ENCODE assay signal across 16 cellular contexts in genomic region chr1:223326776-223327175, GRCh38. TPM values are rescaled to one million over a fixed set of nuclear protein-coding genes. Genes with fewer than 3 reads are reported as not detected.
A peak's percentile ranks its signal among the peaks of the same experiment; 100 is the strongest.
DNase-seq lines count a peak whose midpoint lies in the region; ATAC-seq and TF ChIP-seq lines count a peak whose summit lies in the region.
"Had no signal": no experiment of that assay in that cellular context is flagged by ENCODE, and none has a peak within 500 bp of the region (broad histone marks: within the 10 kb centered on the region; RNA-seq: fewer than 3 reads in every experiment).

No MANE protein-coding gene starts in this region.

- H3K9ac ChIP-seq in fibroblast of lung (ENCODE audit: insufficient read depth, low read length) = no peak overlapping the region

- no peaks in the 10 kb centered on the region for H4K20me1 ChIP-seq in fibroblast of lung (ENCODE audit: control insufficient read depth, extremely low read depth, insufficient read depth, low read length)

- no peak overlapping the region for H3K4me3 ChIP-seq in fibroblast of lung (replicated peaks in 1 of 4; ENCODE audit: control extremely low read depth in 1 of 4, insufficient read depth in 1 of 4, low read depth in 3 of 4, low read length in 4 of 4)
- H3K4me3 ChIP-seq: MG63 had no signal

- no peaks in the 10 kb centered on the region for H3K36me3 ChIP-seq in fibroblast of lung (ENCODE audit: control insufficient read depth, insufficient read depth, low read length)
- H3K36me3 ChIP-seq: MG63 had no signal

- no peaks in the 10 kb centered on the region for H3K27me3 ChIP-seq in fibroblast of lung (ENCODE audit: control insufficient read depth, insufficient read depth, low read length)
- H3K27me3 ChIP-seq: MG63 had no signal

- peaks cover 2% of the 10 kb centered on the region for H3K4me1 ChIP-seq in fibroblast of lung (ENCODE audit: control insufficient read depth, extremely low read depth, insufficient read depth, low read length)

- H2AFZ ChIP-seq in fibroblast of lung (ENCODE audit: low read length) = no peak overlapping the region

- DNase-seq in HCEC 1CT = peak; percentile 37
- DNase-seq in NCI-H446 treated with DMSO at 0.1 percent for 48 hours (lab: John Stamatoyannopoulos, UW) = peak; percentile 61
- DNase-seq in fibroblast of lung (ENCODE audit: low read depth in 2 of 2) = peak; percentile 39 to 47
- no peak for DNase-seq in GM13976 (ENCODE audit: low spot score)
- no peak for DNase-seq in HPDE6-E6E7 (ENCODE audit: extremely low spot score)
- no peak for DNase-seq in stimulated activated CD4-positive, alpha-beta T cell treated with anti-CD3 and anti-CD28 coated beads, Interleukin-4, amount 100 ng/mL, for 4 hours
- DNase-seq: CD8-positive, alpha-beta memory T cell; H9; KBM-7; MG63; NCI-H1092; NCI-H2081 treated with DMSO at 0.1 percent for 48 hours; NCI-H510A treated with DMSO at 0.1 percent for 48 hours had no signal

- in situ Hi-C loops in GM13976 (cut with MboI; ENCODE audit: low sequenced_read_pairs, unreplicated experiment) = no loop called here

- TF ChIP-seq CTCF in fibroblast of lung (conservative IDR thresholded peaks at IDR 0.05 in 1 of 2, IDR thresholded peaks at IDR 0.05 in 1 of 2; ENCODE audit: low read depth in 1 of 2, low read length in 2 of 2) (no peak), GM13976 (IDR thresholded peaks at IDR 0.05; ENCODE audit: borderline replicate concordance, control extremely low read depth, extremely low read depth, insufficient read depth, missing control alignments) (no peak)

- no peaks in the 10 kb centered on the region for H3K79me2 ChIP-seq in fibroblast of lung (ENCODE audit: control insufficient read depth, insufficient read depth, low read length)

- ATAC-seq in GM19397 (IDR thresholded peaks at IDR 0.05; ENCODE audit: unreplicated experiment) = no peak
- ATAC-seq: Panc1, Right ventricle myocardium inferior had no signal

- no peak overlapping the region for H3K27ac ChIP-seq in fibroblast of lung (ENCODE audit: insufficient read depth, low read length)

- H3K4me2 ChIP-seq in fibroblast of lung (ENCODE audit: extremely low read depth, insufficient read depth, low read length) = no peak overlapping the region

- no peaks in the 10 kb centered on the region for H3K9me3 ChIP-seq in fibroblast of lung (ENCODE audit: control insufficient read depth, insufficient read depth, low read depth, low read length)
- H3K9me3 ChIP-seq: MG63 had no signal

RNA-seq across cellular contexts. Expression of gene SUSD4, which starts 37.2 kb away (rescaled TPM):
- under 0.01 TPM in 1 of 2 replicates, not detected in the other for total RNA-seq in fibroblast of lung
- 0.33 and 0.63 TPM in 2 replicates for polyA plus RNA-seq in fibroblast of lung
- 0.22 and 0.45 TPM in 2 replicates for polyA plus RNA-seq in fibroblast of lung (2012)
- not detected in 2 replicates for polyA minus RNA-seq in fibroblast of lung (ENCODE audit: low replicate concordance)

Comparison
In these comparisons a context has a peak if more than half of its experiments do, and no peak if none do; other contexts are left out.
1. DNase-seq: peak in HCEC 1CT (single experiment), NCI-H446 treated with DMSO at 0.1 percent for 48 hours (single experiment) and fibroblast of lung (2 of 2); none in GM13976 (single experiment), HPDE6-E6E7 (single experiment) and stimulated activated CD4-positive, alpha-beta T cell treated with anti-CD3 and anti-CD28 coated beads, Interleukin-4, amount 100 ng/mL, for 4 hours (0 of 2).